Comparison of ENCODE assay signal across 8 cellular contexts in genomic region chr1:66278260-66279046, GRCh38.
DNase-seq lines count a peak whose midpoint lies in the region; ATAC-seq and TF ChIP-seq lines count a peak whose summit lies in the region.

No MANE protein-coding gene starts in this region.

- H3K4me1 Mint-ChIP-seq in activated CD4-positive, alpha-beta memory T cell treated with anti-CD3 and anti-CD28 coated beads for 36 hours (ENCODE audit: low read depth): peaks cover 89% of the 10 kb centered on the region
- peaks cover 57 to 86% (median 72%) of the 10 kb centered on the region in 3 donors for H3K4me1 Mint-ChIP-seq in naive B cell

- H3K27ac ChIP-seq in coronary artery: peak overlapping the region in 1 of 2 donors; percentile 52
- H3K27ac ChIP-seq in ovary: no peak overlapping the region

- H3K27ac Mint-ChIP-seq in activated CD4-positive, alpha-beta memory T cell treated with anti-CD3 and anti-CD28 coated beads for 36 hours: peak overlapping the region; percentile 15
- peak overlapping the region; percentile 51 to 93 (median 79) for H3K27ac Mint-ChIP-seq in naive B cell

- TF ChIP-seq POLR2A in ovary (IDR thresholded peaks at IDR 0.05): no peak

- H3K36me3 Mint-ChIP-seq in activated CD4-positive, alpha-beta memory T cell treated with anti-CD3 and anti-CD28 coated beads for 36 hours: no peaks in the 10 kb centered on the region
- H3K36me3 Mint-ChIP-seq in naive B cell: no peaks in the 10 kb centered on the region

- no peaks in the 10 kb centered on the region for H3K9me3 Mint-ChIP-seq in activated CD4-positive, alpha-beta memory T cell treated with anti-CD3 and anti-CD28 coated beads for 36 hours
- H3K9me3 Mint-ChIP-seq in naive B cell: no peaks in the 10 kb centered on the region

- H3K4me1 ChIP-seq in ovary (ENCODE audit: insufficient read depth): no peaks in the 10 kb centered on the region

- intact Hi-C loops in activated CD4-positive, alpha-beta memory T cell treated with anti-CD3 and anti-CD28 coated beads for 36 hours (cut with micrococcal nuclease): no loop called here
- intact Hi-C loops in ovary (cut with DNase I): loop anchor here in 1 of 4 donors (10.0 kb wide), 2 partner anchors 56 to 646 kb away; partner anchors contain the start of genes DNAI4 and MIER1

- 69 to 76% (median 70%) methylated on average over 7 of the region's 7 CpGs for WGBS in ovary, 3 donors

- H3K36me3 ChIP-seq in ovary: no peaks in the 10 kb centered on the region

- H3K4me3 ChIP-seq in coronary artery (no peak overlapping the region), ovary (no peak overlapping the region)

- H3K27me3 ChIP-seq in ovary: no peaks in the 10 kb centered on the region

- CTCF ChIA-PET in activated CD4-positive, alpha-beta memory T cell treated with anti-CD3 and anti-CD28 coated beads for 36 hours (lab: Charles Lee): interaction anchor here (0.9 to 2.2 kb wide), 6 partner anchors 21 to 166 kb away, joined by 3 to 5 read pairs (median 3); no protein-coding TSS in a partner anchor

- no peak for DNase-seq in activated CD4-positive, alpha-beta memory T cell treated with anti-CD3 and anti-CD28 coated beads for 36 hours
- no peak for DNase-seq in naive B cell
- no peak for DNase-seq in coronary artery (ENCODE audit: low spot score)
- DNase-seq in ovary: no peak
- no peak for DNase-seq in DMS79 treated with DMSO at 0.1 percent for 48 hours (lab: John Stamatoyannopoulos, UW)

- no peaks in the 10 kb centered on the region for H3K9me3 ChIP-seq in ovary

- peak; percentile 20 for ATAC-seq in GM18502 (IDR thresholded peaks at IDR 0.05; ENCODE audit: poor library complexity, unreplicated experiment)
- peak; percentile 32 for ATAC-seq in HG02678 (IDR thresholded peaks at IDR 0.05; ENCODE audit: unreplicated experiment)
- ATAC-seq in naive B cell (ENCODE audit: low read depth in 2 of 2): no peak
- no peak for ATAC-seq in GM19328 (IDR thresholded peaks at IDR 0.05; ENCODE audit: unreplicated experiment)

- H3K4me3 Mint-ChIP-seq in activated CD4-positive, alpha-beta memory T cell treated with anti-CD3 and anti-CD28 coated beads for 36 hours: no peak overlapping the region
- H3K4me3 Mint-ChIP-seq in naive B cell: peak overlapping the region in 4 of 8 donors; percentile 30 to 61 (median 51)

- no peak for TF ChIP-seq CTCF in coronary artery (IDR thresholded peaks at IDR 0.05)
- no peak for TF ChIP-seq CTCF in ovary (IDR thresholded peaks at IDR 0.05)

- POLR2A ChIA-PET in activated CD4-positive, alpha-beta memory T cell treated with anti-CD3 and anti-CD28 coated beads for 36 hours (lab: Charles Lee): interaction anchor here (0.9 kb wide), 1 partner anchor 72 kb away, joined by 3 read pairs; no protein-coding TSS in a partner anchor

- H3K27me3 Mint-ChIP-seq in activated CD4-positive, alpha-beta memory T cell treated with anti-CD3 and anti-CD28 coated beads for 36 hours: no peaks in the 10 kb centered on the region
- no peaks in the 10 kb centered on the region for H3K27me3 Mint-ChIP-seq in naive B cell

- no peak for TF ChIP-seq EP300 in ovary (IDR thresholded peaks at IDR 0.05)

Comparison
In these comparisons a context has a peak if more than half of its experiments do, and no peak if none do; other contexts are left out.
1. ATAC-seq: peak in GM18502 (single experiment) and HG02678 (single experiment); none in naive B cell (0 of 2) and GM19328 (single experiment).